In genomic region chr12:56333679-56334489, GRCh38 we compare ENCODE assay signal across 1 cellular context.
TF ChIP-seq lines count a peak whose summit lies in the region.

Gene PAN2, minus strand, starts transcription at chr12:56334000. Its CDS starts 906 bp downstream, at chr12:56333094.

TF ChIP-seq in K562, 482 proteins besides CTCF, POLR2A, EP300 and RAD21 (continued from another document and continues in another):
- TF ChIP-seq ZBTB34 (CRISPR knock-in tag; IDR thresholded peaks at IDR 0.05) (no peak), DNMT1 (IDR thresholded peaks at IDR 0.05) (no peak), ZNF124 (CRISPR knock-in tag; IDR thresholded peaks at IDR 0.05) (no peak), ZNF407 (IDR thresholded peaks at IDR 0.05; ENCODE audit: low read depth) (peak; percentile 94), SNRNP70 (optimal IDR thresholded peaks at IDR 0.05; ENCODE audit: low read depth, low read length) (no peak), PML (IDR thresholded peaks at IDR 0.05; ENCODE audit: low read length) (peak; percentile 75), CEBPZ (IDR thresholded peaks at IDR 0.05; ENCODE audit: borderline replicate concordance, low read depth, low read length) (no peak), HDAC2 (IDR thresholded peaks at IDR 0.05) (peak; percentile 50; the same call in 1 of the 2 replicates), RUNX1 (IDR thresholded peaks at IDR 0.05; ENCODE audit: low read depth) (no peak), SOX6 (IDR thresholded peaks at IDR 0.05) (no peak; the same call in 1 of the 2 replicates), TSC22D4 (tag; IDR thresholded peaks at IDR 0.05) (no peak), PHB2 (IDR thresholded peaks at IDR 0.05; ENCODE audit: low read depth) (0 out of 2 replicates have a peak, but pooled peaks have one; percentile 19), ELK1 (CRISPR knock-in tag; IDR thresholded peaks at IDR 0.05) (no peak), ZNF197 (CRISPR knock-in tag; IDR thresholded peaks at IDR 0.05; ENCODE audit: low read depth) (peak; percentile 82; the same call in 1 of the 2 replicates), NBN (IDR thresholded peaks at IDR 0.05; ENCODE audit: low read depth) (peak; percentile 86), POLR2AphosphoS5 (IDR thresholded peaks at IDR 0.05; ENCODE audit: control insufficient read depth, insufficient read depth, low read depth, low read length) (peak; percentile 78; the same call in 1 of the 2 replicates), NR2F6 (CRISPR knock-in tag; IDR thresholded peaks at IDR 0.05) (no peak), RERE (CRISPR knock-in tag; IDR thresholded peaks at IDR 0.05; ENCODE audit: borderline replicate concordance) (no peak), RAD51 (IDR thresholded peaks at IDR 0.05; ENCODE audit: borderline replicate concordance, low read depth) (no peak), STAT5A (IDR thresholded peaks at IDR 0.05; ENCODE audit: borderline replicate concordance, low read length) (peak; percentile 16; the same call in 1 of the 2 replicates), TFAM (CRISPR knock-in tag; conservative IDR thresholded peaks at IDR 0.05) (no peak), HLTF (IDR thresholded peaks at IDR 0.05) (no peak), ZNF609 (CRISPR knock-in tag; IDR thresholded peaks at IDR 0.05; ENCODE audit: borderline replicate concordance) (peak; percentile 46; the same call in 1 of the 2 replicates), RBBP5 (IDR thresholded peaks at IDR 0.05; ENCODE audit: borderline replicate concordance, insufficient read depth, low read length, poor library complexity, severe bottlenecking) (no peak), ZBED1 (IDR thresholded peaks at IDR 0.05) (no peak), HNRNPUL1 (IDR thresholded peaks at IDR 0.05; ENCODE audit: low read length) (no peak), RBM17 (IDR thresholded peaks at IDR 0.05; ENCODE audit: borderline replicate concordance, low read depth, low read length) (no peak)
